15 cellular contexts compared by ENCODE assay signal in genomic region chr15:77851696-77852095, GRCh38.
DNase-seq lines count a peak whose midpoint lies in the region; ATAC-seq, FAIRE-seq and TF ChIP-seq lines count a peak whose summit lies in the region.
"Had no signal": no experiment of that assay in that cellular context is flagged by ENCODE, and none has a peak within 500 bp of the region (broad histone marks: within the 10 kb centered on the region; RNA-seq: fewer than 3 reads in every experiment).

No MANE protein-coding gene starts in this region.

- BruUV-seq in GM12878 (replicated peaks; lab: Mats Ljungman, UMichigan), result no TSS peak

- H3K9me3 ChIP-seq in GM12878 (replicated peaks; ENCODE audit: control insufficient read depth, insufficient read depth, low read length), result no peaks in the 10 kb centered on the region; the same call in 2 of the 3 replicates

- TF ChIP-seq EP300 in GM12878 (IDR thresholded peaks at IDR 0.05; ENCODE audit: borderline replicate concordance in 1 of 2, control insufficient read depth in 1 of 2, low read depth in 2 of 2, low read length in 2 of 2), result no peak

- no peak overlapping the region for H3K4me3 ChIP-seq in GM12878

- no peak for FAIRE-seq in GM12878 (lab: Jason Lieb, UNC)
- FAIRE-seq: bronchial epithelial cell, endothelial cell of umbilical vein, GM18507 had no signal

- POLR2A ChIA-PET in GM12878 (lab: Charles Lee), result no interaction called here
- POLR2A ChIA-PET in T-cell (lab: Charles Lee), result no interaction called here

- no peak overlapping the region for H3K27ac ChIP-seq in GM12878 (ENCODE audit: control insufficient read depth, insufficient read depth)
- H3K27ac ChIP-seq: 22Rv1 had no signal

- CTCF ChIA-PET in GM12878 (lab: Yijun Ruan, JAX) (interaction anchor here (1.0 to 2.8 kb wide), 5 partner anchors 19 to 218 kb away, joined by 3 to 8 read pairs (median 3); no protein-coding TSS in a partner anchor), T-cell (lab: Charles Lee) (no interaction called here)

- H4K20me1 ChIP-seq in GM12878 (ENCODE audit: control insufficient read depth, insufficient read depth), result no peaks in the 10 kb centered on the region

- H3K27ac Mint-ChIP-seq in nephron progenitor cell (peak overlapping the region; percentile 92), T-cell (no peak overlapping the region)
- no peak overlapping the region for H3K27ac Mint-ChIP-seq in stimulated activated naive CD8-positive, alpha-beta T cell treated with anti-CD3 and anti-CD28 coated beads, Interleukin-15, amount 100 ng/mL, for 72 hours

- no peaks in the 10 kb centered on the region for H3K36me3 ChIP-seq in GM12878 (ENCODE audit: control insufficient read depth in 2 of 2, insufficient read depth in 2 of 2, low read length in 1 of 2)

- no peak for TF ChIP-seq POLR2A in GM12878 (IDR thresholded peaks at IDR 0.05; ENCODE audit: low read depth, low read length)

- in situ Hi-C loops in GM12878 (cut with MboI), result no loop called here

- TF ChIP-seq CTCF in GM12878 (IDR thresholded peaks at IDR 0.05 in 2 of 3, conservative IDR thresholded peaks at IDR 0.05 in 1 of 3; ENCODE audit: control insufficient read depth in 2 of 3, extremely low read depth in 1 of 3, insufficient read depth in 1 of 3, low read depth in 3 of 3, low read length in 3 of 3) (no peak), nephron progenitor cell (IDR thresholded peaks at IDR 0.05) (no peak)

- DNase-seq in DMS 273 (lab: John Stamatoyannopoulos, UW; ENCODE audit: unreplicated experiment) (peak; percentile 57), DMS 273 treated with DMSO at 0.1 percent for 48 hours (lab: John Stamatoyannopoulos, UW) (no peak), NCI-H1092 (lab: John Stamatoyannopoulos, UW) (peak; percentile 31), GM12878 (ENCODE audit: low read depth, low spot score) (no peak), nephron progenitor cell (no peak), COLO829 (ENCODE audit: low spot score) (no peak), T-cell (no peak)
- no peak for DNase-seq in stimulated activated naive CD8-positive, alpha-beta T cell treated with anti-CD3 and anti-CD28 coated beads, Interleukin-15, amount 100 ng/mL, for 72 hours
- DNase-seq: activated CD4-positive, alpha-beta T cell treated with anti-CD3 and anti-CD28 coated beads, Interleukin-2, amount 50 U/mL, for 48 hours; EL; retina had no signal

- no peaks in the 10 kb centered on the region for H3K4me1 ChIP-seq in GM12878 (ENCODE audit: control insufficient read depth, insufficient read depth, low read length)

- intact Hi-C loops in GM12878 (cut with micrococcal nuclease; ENCODE audit: unreplicated experiment), result no loop called here

- no peak for TF ChIP-seq RAD21 in GM12878 (IDR thresholded peaks at IDR 0.05; ENCODE audit: insufficient read depth, low read depth, low read length)

- ATAC-seq in GM12878, result peak; percentile 69
- no peak for ATAC-seq in stimulated activated naive CD8-positive, alpha-beta T cell treated with anti-CD3 and anti-CD28 coated beads, Interleukin-15, amount 100 ng/mL, for 72 hours
- no peak for ATAC-seq in T-cell (replicated peaks in 1 of 4)

- peaks cover 40% of the 10 kb centered on the region for H3K9me3 Mint-ChIP-seq in nephron progenitor cell
- peaks cover 6% of the 10 kb centered on the region in 2 donors for H3K9me3 Mint-ChIP-seq in stimulated activated naive CD8-positive, alpha-beta T cell treated with anti-CD3 and anti-CD28 coated beads, Interleukin-15, amount 100 ng/mL, for 72 hours
- H3K9me3 Mint-ChIP-seq in T-cell, result peaks cover 0 to 11% (median 0%) of the 10 kb centered on the region in 3 donors

- RAD21 ChIA-PET in GM12878 (lab: Charles Lee; ENCODE audit: unreplicated experiment), result interaction anchor here (1.0 kb wide), 1 partner anchor 22 kb away, joined by 4 read pairs; no protein-coding TSS in a partner anchor

- 36% methylated on average over 6 of the region's 6 CpGs for WGBS in GM12878 (ENCODE audit: insufficient coverage, insufficient replicate concordance, low lambda C conversion rate, missing lambda C conversion rate)

- no peak overlapping the region for H3K4me2 ChIP-seq in GM12878 (ENCODE audit: control insufficient read depth, insufficient read depth)

- peaks cover 11% of the 10 kb centered on the region for H3K27me3 Mint-ChIP-seq in nephron progenitor cell (ENCODE audit: low read depth, poor library complexity)
- H3K27me3 Mint-ChIP-seq in stimulated activated naive CD8-positive, alpha-beta T cell treated with anti-CD3 and anti-CD28 coated beads, Interleukin-15, amount 100 ng/mL, for 72 hours, result peaks cover 64% of the 10 kb centered on the region
- peaks cover 32 to 41% of the 10 kb centered on the region in 2 donors for H3K27me3 Mint-ChIP-seq in T-cell

- H3K4me1 Mint-ChIP-seq in nephron progenitor cell, result peaks cover 45% of the 10 kb centered on the region
- H3K4me1 Mint-ChIP-seq in stimulated activated naive CD8-positive, alpha-beta T cell treated with anti-CD3 and anti-CD28 coated beads, Interleukin-15, amount 100 ng/mL, for 72 hours, result no peaks in the 10 kb centered on the region
- no peaks in the 10 kb centered on the region for H3K4me1 Mint-ChIP-seq in T-cell

- SMC1A ChIA-PET in GM12878 (lab: Charles Lee; ENCODE audit: uncharacterized antibody, unreplicated experiment), result interaction anchor here (0.7 kb wide), 1 partner anchor 327 kb away, joined by 3 read pairs; no protein-coding TSS in a partner anchor

- H3K4me3 Mint-ChIP-seq in nephron progenitor cell (peak overlapping the region; percentile 23), T-cell (no peak overlapping the region)
- H3K4me3 Mint-ChIP-seq in stimulated activated naive CD8-positive, alpha-beta T cell treated with anti-CD3 and anti-CD28 coated beads, Interleukin-15, amount 100 ng/mL, for 72 hours, result no peak overlapping the region

- peaks cover 17% of the 10 kb centered on the region for H3K36me3 Mint-ChIP-seq in nephron progenitor cell (ENCODE audit: low read depth)
- no peaks in the 10 kb centered on the region for H3K36me3 Mint-ChIP-seq in T-cell

- no peak overlapping the region for H2AFZ ChIP-seq in GM12878 (ENCODE audit: control insufficient read depth, low read depth, low read length)

- H3K27me3 ChIP-seq in GM12878 (replicated peaks in 1 of 2; ENCODE audit: control insufficient read depth in 2 of 2, insufficient read depth in 2 of 2, low read length in 1 of 2), result peaks cover 0 to 2% of the 10 kb centered on the region in 2 experiments; a peak in 2 of 4 replicates

- H3K79me2 ChIP-seq in GM12878 (ENCODE audit: control insufficient read depth, insufficient read depth, low read length), result no peaks in the 10 kb centered on the region

- H3K9ac ChIP-seq in GM12878 (ENCODE audit: control insufficient read depth, insufficient read depth, low read length), result no peak overlapping the region

TF ChIP-seq in GM12878, 131 proteins besides CTCF, POLR2A, EP300 and RAD21:
- TF ChIP-seq EZH2 (IDR thresholded peaks at IDR 0.05; ENCODE audit: borderline replicate concordance, control insufficient read depth, low read depth, low read length) (no peak), NRF1 (conservative IDR thresholded peaks at IDR 0.05; ENCODE audit: low read depth, low read length) (no peak)

Comparison
In these comparisons a context has a peak if more than half of its experiments do, and no peak if none do; other contexts are left out.
1. DNase-seq: peak in DMS 273 (single experiment) and NCI-H1092 (single experiment); none in DMS 273 treated with DMSO at 0.1 percent for 48 hours (single experiment), GM12878 (single experiment), nephron progenitor cell (single experiment), stimulated activated naive CD8-positive, alpha-beta T cell treated with anti-CD3 and anti-CD28 coated beads, Interleukin-15, amount 100 ng/mL, for 72 hours (0 of 2), COLO829 (single experiment) and T-cell (0 of 34).